In genomic region chr2:16196687-16197503, GRCh38 we compare ENCODE assay signal across 18 cellular contexts.
"Had no signal": no experiment of that assay in that cellular context is flagged by ENCODE, and none has a peak within 500 bp of the region (broad histone marks: within the 10 kb centered on the region; RNA-seq: fewer than 3 reads in every experiment).

No MANE protein-coding gene starts in this region.

- H3K4me3 ChIP-seq: esophagus squamous epithelium, transverse colon, vagina had no signal

- H3K27ac ChIP-seq: esophagus squamous epithelium, neutrophil, parathyroid adenoma, transverse colon, vagina had no signal

- H3K9me3 ChIP-seq: esophagus squamous epithelium, neutrophil, transverse colon, vagina had no signal

- H3K9me3 Mint-ChIP-seq: activated B cell treated with CpG ODN at 0.5 μM for 24 hours; activated CD8-positive, alpha-beta T cell treated with anti-CD3 and anti-CD28 coated beads for 36 hours; activated naive CD4-positive, alpha-beta T cell treated with anti-CD3 and anti-CD28 coated beads, Interleukin-2, amount 50 U/mL, for 72 hours; T-helper 2 cell treated with Interferon-gamma antibody and Interleukin-4, amounts not matched to agents 5 μg/mL and 100 μg/mL, for 36 hours had no signal

- H3K36me3 Mint-ChIP-seq: activated naive CD4-positive, alpha-beta T cell treated with anti-CD3 and anti-CD28 coated beads, Interleukin-2, amount 50 U/mL, for 72 hours had no signal

- H3K4me1 Mint-ChIP-seq: activated B cell treated with CpG ODN at 0.5 μM for 24 hours had no signal

- H3K27ac Mint-ChIP-seq: activated B cell treated with CpG ODN at 0.5 μM for 24 hours; activated CD8-positive, alpha-beta T cell treated with anti-CD3 and anti-CD28 coated beads for 36 hours; activated naive CD4-positive, alpha-beta T cell treated with anti-CD3 and anti-CD28 coated beads, Interleukin-2, amount 50 U/mL, for 72 hours; T-helper 2 cell treated with Interferon-gamma antibody and Interleukin-4, amounts not matched to agents 5 μg/mL and 100 μg/mL, for 36 hours had no signal

- DNase-seq: activated B cell treated with CpG ODN at 0.5 μM for 24 hours; activated CD4-positive, alpha-beta T cell treated with anti-CD3 and anti-CD28 coated beads for 48 hours; activated CD8-positive, alpha-beta T cell treated with anti-CD3 and anti-CD28 coated beads for 36 hours; activated effector memory CD4-positive, alpha-beta T cell treated with anti-CD3 and anti-CD28 coated beads, Interleukin-2, amount 50 U/mL, for 16 hours; activated T-cell treated with anti-CD3 and anti-CD28 coated beads, Interleukin-2, amount 50 U/mL, for 48 hours; caudate nucleus; esophagus squamous epithelium; glutamatergic neuron; kidney glomerular epithelial cell; stimulated activated CD4-positive, alpha-beta T cell treated with anti-CD3 and anti-CD28 coated beads, Interleukin-15, amount 100 ng/mL, for 24 hours; stimulated activated CD4-positive, alpha-beta T cell treated with anti-CD3 and anti-CD28 coated beads, Interleukin-4, amount 100 ng/mL, for 1 hour; stimulated activated naive CD4-positive, alpha-beta T cell treated with Interleukin-2 at 50 U/mL for 16 hours; transverse colon had no signal

- H3K9ac ChIP-seq: parathyroid adenoma had no signal

- H3K36me3 ChIP-seq: esophagus squamous epithelium, neutrophil, transverse colon, vagina had no signal

- H3K27me3 ChIP-seq: esophagus squamous epithelium, neutrophil, transverse colon, vagina had no signal

- H3K27me3 Mint-ChIP-seq: activated B cell treated with CpG ODN at 0.5 μM for 24 hours; activated CD8-positive, alpha-beta T cell treated with anti-CD3 and anti-CD28 coated beads for 36 hours had no signal

- H3K4me3 Mint-ChIP-seq: activated B cell treated with CpG ODN at 0.5 μM for 24 hours; activated CD8-positive, alpha-beta T cell treated with anti-CD3 and anti-CD28 coated beads for 36 hours; T-helper 2 cell treated with Interferon-gamma antibody and Interleukin-4, amounts not matched to agents 5 μg/mL and 100 μg/mL, for 36 hours had no signal

- H3K4me1 ChIP-seq: parathyroid adenoma, vagina had no signal
